1 cellular context compared by ENCODE assay signal in the genomic region with DNA sequence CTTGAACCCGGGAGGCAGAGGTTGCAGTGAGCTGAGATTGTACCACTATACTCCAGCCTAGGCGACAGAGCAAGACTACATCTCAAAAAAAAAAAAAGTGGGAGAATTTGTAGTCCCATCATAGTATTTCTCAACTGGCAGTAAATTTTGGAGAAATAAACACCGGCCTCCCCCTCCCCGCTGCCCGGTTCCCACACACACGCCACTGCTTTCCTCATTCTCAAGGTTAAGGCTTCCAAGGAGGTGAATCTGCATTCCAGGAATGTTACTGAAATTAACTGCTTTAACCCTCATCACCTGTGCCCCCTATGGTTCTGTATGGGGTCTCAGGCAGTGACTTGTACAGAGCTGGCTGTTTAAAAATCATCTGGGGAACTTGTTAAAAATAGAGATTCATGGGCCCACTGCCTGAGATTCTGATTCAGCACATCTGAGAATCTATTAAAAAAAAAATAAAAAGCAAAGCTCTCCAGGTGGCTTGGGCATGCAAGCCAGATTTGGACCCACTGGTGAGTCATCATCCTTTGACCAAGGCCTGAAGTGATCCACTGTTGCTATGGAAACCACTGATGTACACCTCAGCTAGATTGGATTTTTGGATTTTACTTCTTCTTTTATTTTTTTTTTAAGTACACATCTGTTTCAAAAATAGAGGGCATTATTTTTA.
TF ChIP-seq lines count a peak whose summit lies in the region.

No MANE protein-coding gene starts in this region.

TF ChIP-seq in WTC11, 78 proteins besides CTCF, POLR2A, EP300 and RAD21 (continued from another document):
- TF ChIP-seq, protein P1, sequence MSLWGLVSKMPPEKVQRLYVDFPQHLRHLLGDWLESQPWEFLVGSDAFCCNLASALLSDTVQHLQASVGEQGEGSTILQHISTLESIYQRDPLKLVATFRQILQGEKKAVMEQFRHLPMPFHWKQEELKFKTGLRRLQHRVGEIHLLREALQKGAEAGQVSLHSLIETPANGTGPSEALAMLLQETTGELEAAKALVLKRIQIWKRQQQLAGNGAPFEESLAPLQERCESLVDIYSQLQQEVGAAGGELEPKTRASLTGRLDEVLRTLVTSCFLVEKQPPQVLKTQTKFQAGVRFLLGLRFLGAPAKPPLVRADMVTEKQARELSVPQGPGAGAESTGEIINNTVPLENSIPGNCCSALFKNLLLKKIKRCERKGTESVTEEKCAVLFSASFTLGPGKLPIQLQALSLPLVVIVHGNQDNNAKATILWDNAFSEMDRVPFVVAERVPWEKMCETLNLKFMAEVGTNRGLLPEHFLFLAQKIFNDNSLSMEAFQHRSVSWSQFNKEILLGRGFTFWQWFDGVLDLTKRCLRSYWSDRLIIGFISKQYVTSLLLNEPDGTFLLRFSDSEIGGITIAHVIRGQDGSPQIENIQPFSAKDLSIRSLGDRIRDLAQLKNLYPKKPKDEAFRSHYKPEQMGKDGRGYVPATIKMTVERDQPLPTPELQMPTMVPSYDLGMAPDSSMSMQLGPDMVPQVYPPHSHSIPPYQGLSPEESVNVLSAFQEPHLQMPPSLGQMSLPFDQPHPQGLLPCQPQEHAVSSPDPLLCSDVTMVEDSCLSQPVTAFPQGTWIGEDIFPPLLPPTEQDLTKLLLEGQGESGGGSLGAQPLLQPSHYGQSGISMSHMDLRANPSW (CRISPR knock-in tag; conservative IDR thresholded peaks at IDR 0.05; ENCODE audit: low read depth), result no peak
- TF ChIP-seq CBFB (CRISPR knock-in tag; IDR thresholded peaks at IDR 0.05; ENCODE audit: low read depth) (no peak), MYBL2 (CRISPR knock-in tag; IDR thresholded peaks at IDR 0.05) (no peak), NFATC4 (CRISPR knock-in tag; IDR thresholded peaks at IDR 0.05) (no peak)
- TF ChIP-seq, protein P2, sequence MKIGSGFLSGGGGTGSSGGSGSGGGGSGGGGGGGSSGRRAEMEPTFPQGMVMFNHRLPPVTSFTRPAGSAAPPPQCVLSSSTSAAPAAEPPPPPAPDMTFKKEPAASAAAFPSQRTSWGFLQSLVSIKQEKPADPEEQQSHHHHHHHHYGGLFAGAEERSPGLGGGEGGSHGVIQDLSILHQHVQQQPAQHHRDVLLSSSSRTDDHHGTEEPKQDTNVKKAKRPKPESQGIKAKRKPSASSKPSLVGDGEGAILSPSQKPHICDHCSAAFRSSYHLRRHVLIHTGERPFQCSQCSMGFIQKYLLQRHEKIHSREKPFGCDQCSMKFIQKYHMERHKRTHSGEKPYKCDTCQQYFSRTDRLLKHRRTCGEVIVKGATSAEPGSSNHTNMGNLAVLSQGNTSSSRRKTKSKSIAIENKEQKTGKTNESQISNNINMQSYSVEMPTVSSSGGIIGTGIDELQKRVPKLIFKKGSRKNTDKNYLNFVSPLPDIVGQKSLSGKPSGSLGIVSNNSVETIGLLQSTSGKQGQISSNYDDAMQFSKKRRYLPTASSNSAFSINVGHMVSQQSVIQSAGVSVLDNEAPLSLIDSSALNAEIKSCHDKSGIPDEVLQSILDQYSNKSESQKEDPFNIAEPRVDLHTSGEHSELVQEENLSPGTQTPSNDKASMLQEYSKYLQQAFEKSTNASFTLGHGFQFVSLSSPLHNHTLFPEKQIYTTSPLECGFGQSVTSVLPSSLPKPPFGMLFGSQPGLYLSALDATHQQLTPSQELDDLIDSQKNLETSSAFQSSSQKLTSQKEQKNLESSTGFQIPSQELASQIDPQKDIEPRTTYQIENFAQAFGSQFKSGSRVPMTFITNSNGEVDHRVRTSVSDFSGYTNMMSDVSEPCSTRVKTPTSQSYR (CRISPR knock-in tag; IDR thresholded peaks at IDR 0.05), result no peak
- TF ChIP-seq, protein P3, sequence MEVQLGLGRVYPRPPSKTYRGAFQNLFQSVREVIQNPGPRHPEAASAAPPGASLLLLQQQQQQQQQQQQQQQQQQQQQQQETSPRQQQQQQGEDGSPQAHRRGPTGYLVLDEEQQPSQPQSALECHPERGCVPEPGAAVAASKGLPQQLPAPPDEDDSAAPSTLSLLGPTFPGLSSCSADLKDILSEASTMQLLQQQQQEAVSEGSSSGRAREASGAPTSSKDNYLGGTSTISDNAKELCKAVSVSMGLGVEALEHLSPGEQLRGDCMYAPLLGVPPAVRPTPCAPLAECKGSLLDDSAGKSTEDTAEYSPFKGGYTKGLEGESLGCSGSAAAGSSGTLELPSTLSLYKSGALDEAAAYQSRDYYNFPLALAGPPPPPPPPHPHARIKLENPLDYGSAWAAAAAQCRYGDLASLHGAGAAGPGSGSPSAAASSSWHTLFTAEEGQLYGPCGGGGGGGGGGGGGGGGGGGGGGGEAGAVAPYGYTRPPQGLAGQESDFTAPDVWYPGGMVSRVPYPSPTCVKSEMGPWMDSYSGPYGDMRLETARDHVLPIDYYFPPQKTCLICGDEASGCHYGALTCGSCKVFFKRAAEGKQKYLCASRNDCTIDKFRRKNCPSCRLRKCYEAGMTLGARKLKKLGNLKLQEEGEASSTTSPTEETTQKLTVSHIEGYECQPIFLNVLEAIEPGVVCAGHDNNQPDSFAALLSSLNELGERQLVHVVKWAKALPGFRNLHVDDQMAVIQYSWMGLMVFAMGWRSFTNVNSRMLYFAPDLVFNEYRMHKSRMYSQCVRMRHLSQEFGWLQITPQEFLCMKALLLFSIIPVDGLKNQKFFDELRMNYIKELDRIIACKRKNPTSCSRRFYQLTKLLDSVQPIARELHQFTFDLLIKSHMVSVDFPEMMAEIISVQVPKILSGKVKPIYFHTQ (CRISPR knock-in tag; IDR thresholded peaks at IDR 0.05), result no peak
- TF ChIP-seq, protein P4, sequence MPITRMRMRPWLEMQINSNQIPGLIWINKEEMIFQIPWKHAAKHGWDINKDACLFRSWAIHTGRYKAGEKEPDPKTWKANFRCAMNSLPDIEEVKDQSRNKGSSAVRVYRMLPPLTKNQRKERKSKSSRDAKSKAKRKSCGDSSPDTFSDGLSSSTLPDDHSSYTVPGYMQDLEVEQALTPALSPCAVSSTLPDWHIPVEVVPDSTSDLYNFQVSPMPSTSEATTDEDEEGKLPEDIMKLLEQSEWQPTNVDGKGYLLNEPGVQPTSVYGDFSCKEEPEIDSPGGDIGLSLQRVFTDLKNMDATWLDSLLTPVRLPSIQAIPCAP (CRISPR knock-in tag; IDR thresholded peaks at IDR 0.05), result no peak
